ENCODE assay signal across 8 cellular contexts in the genomic region with DNA sequence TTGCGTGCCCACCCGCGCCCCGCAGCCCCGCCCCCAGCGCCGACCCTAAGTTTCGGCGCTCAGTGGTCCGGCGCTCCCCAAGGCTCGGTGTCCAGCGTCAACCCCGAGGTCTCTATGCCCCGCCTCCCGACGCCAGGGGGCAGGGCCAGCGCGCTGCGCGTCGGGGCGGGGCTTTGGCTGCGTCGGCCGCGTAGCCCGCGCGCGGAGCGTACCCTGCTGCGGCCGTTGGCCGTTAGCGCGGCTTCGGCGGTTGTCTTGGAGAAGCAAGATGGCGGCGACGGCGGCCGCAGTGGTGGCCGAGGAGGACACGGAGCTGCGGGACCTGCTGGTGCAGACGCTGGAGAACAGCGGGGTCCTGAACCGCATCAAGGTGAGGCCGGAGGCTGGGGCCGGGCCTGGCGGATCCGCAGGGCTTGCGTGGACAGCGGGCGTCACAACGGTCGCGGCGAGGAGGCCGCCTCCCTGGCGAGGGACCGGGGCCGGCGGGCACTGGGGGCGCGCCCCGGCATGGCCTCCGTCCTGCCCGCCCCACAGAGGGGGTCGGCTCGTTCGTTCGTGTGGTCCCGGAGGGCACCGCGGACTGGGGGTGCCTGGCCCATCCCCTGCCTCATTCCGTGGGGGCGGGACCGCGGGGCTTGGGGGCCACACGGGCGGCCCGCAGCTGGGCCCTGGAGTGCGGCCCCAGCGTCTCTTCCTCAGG. TPM values are rescaled to one million over a fixed set of nuclear protein-coding genes. Genes with fewer than 3 reads are reported as not detected.
DNase-seq lines count a peak whose midpoint lies in the region; ATAC-seq, FAIRE-seq and TF ChIP-seq lines count a peak whose summit lies in the region.

A gene with protein sequence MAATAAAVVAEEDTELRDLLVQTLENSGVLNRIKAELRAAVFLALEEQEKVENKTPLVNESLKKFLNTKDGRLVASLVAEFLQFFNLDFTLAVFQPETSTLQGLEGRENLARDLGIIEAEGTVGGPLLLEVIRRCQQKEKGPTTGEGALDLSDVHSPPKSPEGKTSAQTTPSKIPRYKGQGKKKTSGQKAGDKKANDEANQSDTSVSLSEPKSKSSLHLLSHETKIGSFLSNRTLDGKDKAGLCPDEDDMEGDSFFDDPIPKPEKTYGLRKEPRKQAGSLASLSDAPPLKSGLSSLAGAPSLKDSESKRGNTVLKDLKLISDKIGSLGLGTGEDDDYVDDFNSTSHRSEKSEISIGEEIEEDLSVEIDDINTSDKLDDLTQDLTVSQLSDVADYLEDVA (plus strand): TSS at position 253 of the 700 bp plus-strand sequence. CDS start 16 bp downstream, at position 269.

- H3K4me1 Mint-ChIP-seq in CD8-positive, alpha-beta memory T cell, result peaks cover 30 to 45% (median 36%) of the 10 kb centered on the region in 3 donors
- H3K4me1 Mint-ChIP-seq in activated CD8-positive, alpha-beta memory T cell treated with anti-CD3 and anti-CD28 coated beads, Interleukin-2, amount 10 ng/mL, durations not matched to agents 7 days and 5 days, result peaks cover 26% of the 10 kb centered on the region
- peaks cover 20% of the 10 kb centered on the region for H3K4me1 Mint-ChIP-seq in endodermal cell

- peak; percentile 70 for FAIRE-seq in HTR-8/SVneo (lab: Jason Lieb, UNC)

- peaks cover 28% of the 10 kb centered on the region for H3K4me1 ChIP-seq in CD8-positive, alpha-beta memory T cell (ENCODE audit: insufficient read depth, low read length)
- H3K4me1 ChIP-seq in endodermal cell (ENCODE audit: control insufficient read depth, insufficient read depth, low read length), result no peaks in the 10 kb centered on the region

- peak; percentile 89 for ATAC-seq in GM21367 (IDR thresholded peaks at IDR 0.05; ENCODE audit: unreplicated experiment)
- peak; percentile 94 for ATAC-seq in activated CD8-positive, alpha-beta memory T cell treated with anti-CD3 and anti-CD28 coated beads, Interleukin-2, amount 10 ng/mL, durations not matched to agents 7 days and 5 days

- H3K36me3 Mint-ChIP-seq in CD8-positive, alpha-beta memory T cell, result peaks cover 0 to 28% (median 3%) of the 10 kb centered on the region in 3 donors
- H3K36me3 Mint-ChIP-seq in activated CD8-positive, alpha-beta memory T cell treated with anti-CD3 and anti-CD28 coated beads, Interleukin-2, amount 10 ng/mL, durations not matched to agents 7 days and 5 days, result peaks cover 39% of the 10 kb centered on the region
- peaks cover 21% of the 10 kb centered on the region for H3K36me3 Mint-ChIP-seq in endodermal cell (ENCODE audit: low read depth)

- peak; percentile 85 to 93 (median 87) for DNase-seq in CD8-positive, alpha-beta memory T cell
- peak; percentile 87 for DNase-seq in HTR-8/SVneo (ENCODE audit: insufficient read length, low spot score)
- DNase-seq in NOMO-1 treated with dmso at 0.1 percent for 144 hours (lab: John Stamatoyannopoulos, UW; ENCODE audit: unreplicated experiment), result peak; percentile 89
- peak; percentile 94 for DNase-seq in activated CD8-positive, alpha-beta memory T cell treated with anti-CD3 and anti-CD28 coated beads, Interleukin-2, amount 10 ng/mL, durations not matched to agents 7 days and 5 days
- DNase-seq in endodermal cell, result peak; percentile 98
- peak; percentile 98 for DNase-seq in mesenteric fat pad (ENCODE audit: low spot score)
- peak; percentile 71 for DNase-seq in stimulated activated CD8-positive, alpha-beta memory T cell treated with anti-CD3 and anti-CD28 coated beads, Interleukin-15, amount 100 ng/mL, for 1 hour (ENCODE audit: low read depth)

- peak within 1 kb of the TSS; percentile 89 to 95 (median 93) for H3K4me3 Mint-ChIP-seq in CD8-positive, alpha-beta memory T cell
- peak within 1 kb of the TSS; percentile 88 for H3K4me3 Mint-ChIP-seq in activated CD8-positive, alpha-beta memory T cell treated with anti-CD3 and anti-CD28 coated beads, Interleukin-2, amount 10 ng/mL, durations not matched to agents 7 days and 5 days
- H3K4me3 Mint-ChIP-seq in endodermal cell, result peak within 1 kb of the TSS; percentile 79

- H3K9me3 ChIP-seq in CD8-positive, alpha-beta memory T cell (ENCODE audit: low read length), result no peaks in the 10 kb centered on the region
- no peaks in the 10 kb centered on the region for H3K9me3 ChIP-seq in endodermal cell (ENCODE audit: control insufficient read depth, low read length)

- CTCF ChIA-PET in CD8-positive, alpha-beta memory T cell (lab: Charles Lee), result interaction anchor here (0.7 to 2.0 kb wide), 9 partner anchors 9 to 152 kb away, joined by 3 to 10 read pairs (median 3); a partner anchor contains a TSS
- CTCF ChIA-PET in activated CD8-positive, alpha-beta memory T cell treated with anti-CD3 and anti-CD28 coated beads, Interleukin-2, amount 10 ng/mL, durations not matched to agents 7 days and 5 days (lab: Charles Lee), result interaction anchor here (0.7 to 3.2 kb wide), 13 partner anchors 9 to 225 kb away, joined by 3 to 20 read pairs (median 4); a partner anchor contains a TSS

- WGBS in endodermal cell (ENCODE audit: insufficient coverage in 1 of 2, insufficient read length in 1 of 2), 2 experiments, result 0% methylated on average over 20 to 87 of the region's 87 CpGs

- no peaks in the 10 kb centered on the region for H3K27me3 Mint-ChIP-seq in CD8-positive, alpha-beta memory T cell
- H3K27me3 Mint-ChIP-seq in activated CD8-positive, alpha-beta memory T cell treated with anti-CD3 and anti-CD28 coated beads, Interleukin-2, amount 10 ng/mL, durations not matched to agents 7 days and 5 days, result no peaks in the 10 kb centered on the region
- H3K27me3 Mint-ChIP-seq in endodermal cell (ENCODE audit: insufficient read depth), result no peaks in the 10 kb centered on the region

- H3K4me3 ChIP-seq in CD8-positive, alpha-beta memory T cell (ENCODE audit: low read length), result peak within 1 kb of the TSS; percentile 81
- H3K4me3 ChIP-seq in endodermal cell (ENCODE audit: low read length), result peak within 1 kb of the TSS; percentile 92

- peak within 1 kb of the TSS; percentile 65 to 94 (median 88) for H3K27ac Mint-ChIP-seq in CD8-positive, alpha-beta memory T cell
- peak within 1 kb of the TSS; percentile 87 for H3K27ac Mint-ChIP-seq in activated CD8-positive, alpha-beta memory T cell treated with anti-CD3 and anti-CD28 coated beads, Interleukin-2, amount 10 ng/mL, durations not matched to agents 7 days and 5 days
- peak within 1 kb of the TSS; percentile 88 for H3K27ac Mint-ChIP-seq in endodermal cell

- H3K9ac ChIP-seq in endodermal cell (ENCODE audit: extremely low read depth, low read length, poor library complexity, severe bottlenecking), result peak within 1 kb of the TSS; percentile 70

- POLR2A ChIA-PET in CD8-positive, alpha-beta memory T cell (lab: Charles Lee), result interaction anchor here (0.5 to 2.1 kb wide), 4 partner anchors 11 to 373 kb away, joined by 3 to 7 read pairs (median 5); a partner anchor contains a TSS

- no peak for TF ChIP-seq CTCF in endodermal cell (conservative IDR thresholded peaks at IDR 0.05)

- H3K27ac ChIP-seq in CD8-positive, alpha-beta memory T cell (ENCODE audit: low read depth, low read length), result peak within 1 kb of the TSS; percentile 66
- H3K27ac ChIP-seq in endodermal cell (ENCODE audit: low read depth, low read length), result peak within 1 kb of the TSS; percentile 62

- H3K9me3 Mint-ChIP-seq in CD8-positive, alpha-beta memory T cell, result no peaks in the 10 kb centered on the region
- no peaks in the 10 kb centered on the region for H3K9me3 Mint-ChIP-seq in activated CD8-positive, alpha-beta memory T cell treated with anti-CD3 and anti-CD28 coated beads, Interleukin-2, amount 10 ng/mL, durations not matched to agents 7 days and 5 days (ENCODE audit: low read depth)
- H3K9me3 Mint-ChIP-seq in endodermal cell, result no peaks in the 10 kb centered on the region

- no peaks in the 10 kb centered on the region for H3K27me3 ChIP-seq in CD8-positive, alpha-beta memory T cell (ENCODE audit: insufficient read depth, low read length, poor library complexity, severe bottlenecking)
- H3K27me3 ChIP-seq in endodermal cell (ENCODE audit: control insufficient read depth, insufficient read depth, low read length, poor library complexity, severe bottlenecking), result no peaks in the 10 kb centered on the region

- H3K36me3 ChIP-seq in CD8-positive, alpha-beta memory T cell (ENCODE audit: insufficient read depth, low read length), result peaks cover 7% of the 10 kb centered on the region
- peaks cover 40% of the 10 kb centered on the region for H3K36me3 ChIP-seq in endodermal cell (ENCODE audit: control insufficient read depth, insufficient read depth, low read length)

RNA-seq across cellular contexts. Expression of the gene that starts here (rescaled TPM):
- total RNA-seq in CD8-positive, alpha-beta memory T cell, result 10 to 100 TPM; 26.4 to 29.5 TPM
- polyA plus RNA-seq in CD8-positive, alpha-beta memory T cell, result 6.8 TPM
- total RNA-seq in activated CD8-positive, alpha-beta memory T cell treated with anti-CD3 and anti-CD28 coated beads, Interleukin-2, amount 10 ng/mL, durations not matched to agents 7 days and 5 days, result 10 to 100 TPM; 28.2 to 35.6 TPM
- total RNA-seq in endodermal cell (10 to 100 TPM; 36.0 to 43.9 TPM), mesenteric fat pad (8.6 TPM)
- polyA plus RNA-seq in endodermal cell (2013, experiment 1 of 2), result 28.5 TPM
- 30.3 TPM for polyA plus RNA-seq in endodermal cell (2013, experiment 2 of 2)

Comparison
In these comparisons a context has a peak if more than half of its experiments do, and no peak if none do; other contexts are left out.
1. Peak in every context shown above with its lines: DNase-seq, ATAC-seq, H3K4me3 ChIP-seq and H3K27ac ChIP-seq.